ENCODE assay signal across 9 cellular contexts in genomic region chr4:163701915-163702314, GRCh38.
DNase-seq lines count a peak whose midpoint lies in the region; ATAC-seq and TF ChIP-seq lines count a peak whose summit lies in the region.
"Had no signal": no experiment of that assay in that cellular context is flagged by ENCODE, and none has a peak within 500 bp of the region (broad histone marks: within the 10 kb centered on the region; RNA-seq: fewer than 3 reads in every experiment).

No MANE protein-coding gene starts in this region.

- DNase-seq in glomerular visceral epithelial cell (ENCODE audit: extremely low spot score) (peak; percentile 76), DMS153 treated with DMSO at 0.1 percent for 48 hours (lab: John Stamatoyannopoulos, UW; ENCODE audit: unreplicated experiment) (no peak), NCI-H1694 treated with DMSO at 0.1 percent for 48 hours (lab: John Stamatoyannopoulos, UW) (no peak), T-helper 17 cell (no peak), suprapubic skin (ENCODE audit: low spot score in 2 of 2) (no peak)
- DNase-seq: stimulated activated naive CD4-positive, alpha-beta T cell treated with Interleukin-2 at 50 U/mL for 16 hours had no signal

- H3K4me3 Mint-ChIP-seq in T-helper 17 cell = no peak overlapping the region

- H3K27ac ChIP-seq in suprapubic skin = no peak overlapping the region

- no peak overlapping the region for H3K27ac Mint-ChIP-seq in T-helper 17 cell

- H3K27me3 Mint-ChIP-seq in T-helper 17 cell = peaks cover 24% of the 10 kb centered on the region

- H3K27me3 ChIP-seq in suprapubic skin = no peaks in the 10 kb centered on the region

- no peaks in the 10 kb centered on the region for H3K36me3 ChIP-seq in suprapubic skin

- ATAC-seq in GM18858 (IDR thresholded peaks at IDR 0.05; ENCODE audit: unreplicated experiment) = peak; percentile 89
- peak; percentile 96 for ATAC-seq in GM21786 (IDR thresholded peaks at IDR 0.05; ENCODE audit: unreplicated experiment)
- ATAC-seq in HG03558 (IDR thresholded peaks at IDR 0.05; ENCODE audit: extremely low read depth, unreplicated experiment) = peak; percentile 95
- no peak for ATAC-seq in T-helper 17 cell

- H3K4me1 ChIP-seq in suprapubic skin = no peaks in the 10 kb centered on the region

- TF ChIP-seq EP300 in suprapubic skin (IDR thresholded peaks at IDR 0.05) = no peak

- no peak for TF ChIP-seq POLR2A in suprapubic skin (IDR thresholded peaks at IDR 0.05)

- peaks cover 2% of the 10 kb centered on the region for H3K4me1 Mint-ChIP-seq in T-helper 17 cell

- no peak overlapping the region for H3K4me3 ChIP-seq in suprapubic skin

- no peaks in the 10 kb centered on the region for H3K36me3 Mint-ChIP-seq in T-helper 17 cell (ENCODE audit: low read depth)

- TF ChIP-seq CTCF in suprapubic skin (IDR thresholded peaks at IDR 0.05) = no peak

- no peaks in the 10 kb centered on the region for H3K9me3 ChIP-seq in T-helper 17 cell (ENCODE audit: control insufficient read depth, low read length, poor library complexity, severe bottlenecking)
- H3K9me3 ChIP-seq in suprapubic skin = no peaks in the 10 kb centered on the region

- WGBS in suprapubic skin = 59% methylated on average over 5 of the region's 5 CpGs
